In the genomic region with DNA sequence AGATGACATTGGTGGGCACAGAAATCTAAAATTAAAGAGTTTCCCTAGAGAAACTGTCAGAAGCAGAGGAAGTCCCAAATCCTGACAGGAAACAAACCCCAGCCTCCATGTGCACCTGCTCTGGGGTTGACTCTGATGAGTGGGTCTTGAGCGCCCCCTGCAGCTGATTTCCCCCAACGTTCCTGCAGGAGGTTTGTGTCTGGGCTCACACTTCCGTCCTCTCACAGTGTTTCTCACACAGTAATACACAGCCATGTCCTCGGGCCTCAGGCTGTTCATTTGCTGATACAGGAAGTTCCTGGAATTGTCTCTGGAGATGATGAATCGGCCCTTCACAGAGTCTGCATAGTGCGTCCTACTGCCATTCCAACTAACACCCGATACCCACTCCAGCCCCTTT, we compare ENCODE assay signal across 8 cellular contexts.
A peak's percentile ranks its signal among the peaks of the same experiment; 100 is the strongest.
DNase-seq lines count a peak whose midpoint lies in the region; ATAC-seq and TF ChIP-seq lines count a peak whose summit lies in the region.
"Not testable (repeated sequence)": the region's sequence is repeated elsewhere in the genome, so short reads cannot be mapped to it uniquely, and the experiment has no call there.

No MANE protein-coding gene starts in this region.

- CTCF ChIA-PET in CD8-positive, alpha-beta memory T cell (lab: Charles Lee); SK-N-SH (lab: Yijun Ruan, JAX): not testable (repeated sequence)
- CTCF ChIA-PET in activated CD4-positive, alpha-beta memory T cell treated with anti-CD3 and anti-CD28 coated beads for 36 hours (lab: Charles Lee), result interaction anchor here (0.9 kb wide), 1 partner anchor 33 kb away, joined by 3 read pairs; no protein-coding TSS in a partner anchor

- H3K9me2 ChIP-seq in SK-N-SH, result not testable (repeated sequence)

- not testable (repeated sequence) for H3K9me3 ChIP-seq in CD8-positive, alpha-beta memory T cell (ENCODE audit: low read length); SK-N-SH

- POLR2A ChIA-PET in CD8-positive, alpha-beta memory T cell (lab: Charles Lee); SK-N-SH (lab: Yijun Ruan, JAX); activated CD4-positive, alpha-beta memory T cell treated with anti-CD3 and anti-CD28 coated beads for 36 hours (lab: Charles Lee): not testable (repeated sequence)

- H3K27me3 ChIP-seq in CD8-positive, alpha-beta memory T cell (ENCODE audit: insufficient read depth, low read length, poor library complexity, severe bottlenecking), result peaks cover 20% of the 10 kb centered on the region
- H3K27me3 ChIP-seq in SK-N-SH (ENCODE audit: insufficient read depth), result peaks cover 38% of the 10 kb centered on the region; the same call in 1 of the 2 replicates

- not testable (repeated sequence) for H2AFZ ChIP-seq in SK-N-SH (ENCODE audit: low read depth)

- peak overlapping the region in 1 of 8 donors; percentile 21 for H3K27ac Mint-ChIP-seq in CD8-positive, alpha-beta memory T cell
- not testable (repeated sequence) for H3K27ac Mint-ChIP-seq in activated CD4-positive, alpha-beta memory T cell treated with anti-CD3 and anti-CD28 coated beads for 36 hours; activated T-helper 2 cell treated with anti-CD3 and anti-CD28 coated beads, Interferon-gamma antibody, Interleukin-2, Interleukin-4, amounts not matched to agents 10 μg/mL and 5 μg/mL and 100 μg/mL, durations not matched to agents 14 hours and 24 hours and 36 hours; effector memory CD8-positive, alpha-beta T cell; stimulated activated naive B cell treated with anti-CD40 and anti-IgM and Interleukin-4, amounts not matched to agents 10 μg/mL and 1 μg/mL and 100 μg/mL, for 72 hours

- H3K36me3 Mint-ChIP-seq in CD8-positive, alpha-beta memory T cell; activated CD4-positive, alpha-beta memory T cell treated with anti-CD3 and anti-CD28 coated beads for 36 hours; activated T-helper 2 cell treated with anti-CD3 and anti-CD28 coated beads, Interferon-gamma antibody, Interleukin-2, Interleukin-4, amounts not matched to agents 10 μg/mL and 5 μg/mL and 100 μg/mL, durations not matched to agents 14 hours and 24 hours and 36 hours (ENCODE audit: low read depth); effector memory CD8-positive, alpha-beta T cell (ENCODE audit: insufficient read depth); stimulated activated naive B cell treated with anti-CD40 and anti-IgM and Interleukin-4, amounts not matched to agents 10 μg/mL and 1 μg/mL and 100 μg/mL, for 72 hours: not testable (repeated sequence)

- WGBS in SK-N-SH (ENCODE audit: low lambda C conversion rate), result 2% methylated on average over 6 of the region's 7 CpGs

- not testable (repeated sequence) for H4K20me1 ChIP-seq in SK-N-SH (ENCODE audit: insufficient read depth)

- ATAC-seq in effector memory CD8-positive, alpha-beta T cell (replicated peaks); stimulated activated naive B cell treated with anti-CD40 and anti-IgM and Interleukin-4, amounts not matched to agents 10 μg/mL and 1 μg/mL and 100 μg/mL, for 72 hours (replicated peaks): not testable (repeated sequence)

- H3K27me3 Mint-ChIP-seq in CD8-positive, alpha-beta memory T cell, result peaks cover 39 to 82% of the 10 kb centered on the region in 2 donors
- peaks cover 38% of the 10 kb centered on the region for H3K27me3 Mint-ChIP-seq in activated CD4-positive, alpha-beta memory T cell treated with anti-CD3 and anti-CD28 coated beads for 36 hours
- H3K27me3 Mint-ChIP-seq in activated T-helper 2 cell treated with anti-CD3 and anti-CD28 coated beads, Interferon-gamma antibody, Interleukin-2, Interleukin-4, amounts not matched to agents 10 μg/mL and 5 μg/mL and 100 μg/mL, durations not matched to agents 14 hours and 24 hours and 36 hours (ENCODE audit: low read depth), result peaks cover 47% of the 10 kb centered on the region
- H3K27me3 Mint-ChIP-seq in effector memory CD8-positive, alpha-beta T cell, result peaks cover 20 to 93% of the 10 kb centered on the region in 2 donors
- not testable (repeated sequence) for H3K27me3 Mint-ChIP-seq in stimulated activated naive B cell treated with anti-CD40 and anti-IgM and Interleukin-4, amounts not matched to agents 10 μg/mL and 1 μg/mL and 100 μg/mL, for 72 hours

- H3K4me1 Mint-ChIP-seq in CD8-positive, alpha-beta memory T cell, result peaks cover 9 to 12% (median 12%) of the 10 kb centered on the region in 3 donors
- H3K4me1 Mint-ChIP-seq in activated CD4-positive, alpha-beta memory T cell treated with anti-CD3 and anti-CD28 coated beads for 36 hours (ENCODE audit: low read depth), result peaks cover 21% of the 10 kb centered on the region
- H3K4me1 Mint-ChIP-seq in activated T-helper 2 cell treated with anti-CD3 and anti-CD28 coated beads, Interferon-gamma antibody, Interleukin-2, Interleukin-4, amounts not matched to agents 10 μg/mL and 5 μg/mL and 100 μg/mL, durations not matched to agents 14 hours and 24 hours and 36 hours (ENCODE audit: low read depth), result peaks cover 24% of the 10 kb centered on the region
- H3K4me1 Mint-ChIP-seq in effector memory CD8-positive, alpha-beta T cell (ENCODE audit: low read depth in 2 of 2); stimulated activated naive B cell treated with anti-CD40 and anti-IgM and Interleukin-4, amounts not matched to agents 10 μg/mL and 1 μg/mL and 100 μg/mL, for 72 hours: not testable (repeated sequence)

- H3K4me3 Mint-ChIP-seq in CD8-positive, alpha-beta memory T cell; activated CD4-positive, alpha-beta memory T cell treated with anti-CD3 and anti-CD28 coated beads for 36 hours; activated T-helper 2 cell treated with anti-CD3 and anti-CD28 coated beads, Interferon-gamma antibody, Interleukin-2, Interleukin-4, amounts not matched to agents 10 μg/mL and 5 μg/mL and 100 μg/mL, durations not matched to agents 14 hours and 24 hours and 36 hours (ENCODE audit: low read depth); effector memory CD8-positive, alpha-beta T cell; stimulated activated naive B cell treated with anti-CD40 and anti-IgM and Interleukin-4, amounts not matched to agents 10 μg/mL and 1 μg/mL and 100 μg/mL, for 72 hours: not testable (repeated sequence)

- not testable (repeated sequence) for H3K9ac ChIP-seq in SK-N-SH

- intact Hi-C loops in activated CD4-positive, alpha-beta memory T cell treated with anti-CD3 and anti-CD28 coated beads for 36 hours (cut with micrococcal nuclease); activated T-helper 2 cell treated with anti-CD3 and anti-CD28 coated beads, Interferon-gamma antibody, Interleukin-2, Interleukin-4, amounts not matched to agents 10 μg/mL and 5 μg/mL and 100 μg/mL, durations not matched to agents 14 hours and 24 hours and 36 hours (cut with micrococcal nuclease): not testable (repeated sequence)

- H3K4me3 ChIP-seq in CD8-positive, alpha-beta memory T cell (ENCODE audit: low read length); SK-N-SH (ENCODE audit: low read depth in 2 of 2, low read length in 1 of 2): not testable (repeated sequence)

- H3K4me2 ChIP-seq in SK-N-SH, result not testable (repeated sequence)

- TF ChIP-seq CTCF in SK-N-SH (IDR thresholded peaks at IDR 0.05), result peak; percentile 29; the same call in 1 of the 2 replicates

- not testable (repeated sequence) for H3K4me1 ChIP-seq in CD8-positive, alpha-beta memory T cell (ENCODE audit: insufficient read depth, low read length); SK-N-SH (ENCODE audit: control insufficient read depth in 1 of 2, insufficient read depth in 2 of 2, low read depth in 1 of 2, low read length in 1 of 2)

- H3K36me3 ChIP-seq in CD8-positive, alpha-beta memory T cell (ENCODE audit: insufficient read depth, low read length); SK-N-SH (replicated peaks in 1 of 2; ENCODE audit: control insufficient read depth in 1 of 2, insufficient read depth in 2 of 2, low read length in 1 of 2): not testable (repeated sequence)

- in situ Hi-C loops in KBM-7 (cut with MboI; ENCODE audit: low pct_unique_long_range_greater_than_20kb, low sequenced_read_pairs), result not testable (repeated sequence)

- peak; percentile 41 to 69 (median 51) for DNase-seq in CD8-positive, alpha-beta memory T cell
- peak; percentile 20 for DNase-seq in KBM-7
- DNase-seq in SK-N-SH, result not testable (repeated sequence)
- DNase-seq in activated CD4-positive, alpha-beta memory T cell treated with anti-CD3 and anti-CD28 coated beads for 36 hours, result peak; percentile 83
- DNase-seq in activated T-helper 2 cell treated with anti-CD3 and anti-CD28 coated beads, Interferon-gamma antibody, Interleukin-2, Interleukin-4, amounts not matched to agents 10 μg/mL and 5 μg/mL and 100 μg/mL, durations not matched to agents 14 hours and 24 hours and 36 hours (ENCODE audit: low spot score), result peak; percentile 49
- peak; percentile 51 to 59 (median 58) for DNase-seq in effector memory CD8-positive, alpha-beta T cell
- peak; percentile 70 for DNase-seq in stimulated activated CD4-positive, alpha-beta T cell treated with anti-CD3 and anti-CD28 coated beads, Interleukin-4, amount 100 ng/mL, for 24 hours
- peak; percentile 9 for DNase-seq in stimulated activated naive B cell treated with anti-CD40 and anti-IgM and Interleukin-4, amounts not matched to agents 10 μg/mL and 1 μg/mL and 100 μg/mL, for 72 hours

- not testable (repeated sequence) for H3K27ac ChIP-seq in CD8-positive, alpha-beta memory T cell (ENCODE audit: low read depth, low read length); SK-N-SH (ENCODE audit: low read depth in 2 of 2, low read length in 1 of 2)

- H3K9me3 Mint-ChIP-seq in CD8-positive, alpha-beta memory T cell; activated CD4-positive, alpha-beta memory T cell treated with anti-CD3 and anti-CD28 coated beads for 36 hours; activated T-helper 2 cell treated with anti-CD3 and anti-CD28 coated beads, Interferon-gamma antibody, Interleukin-2, Interleukin-4, amounts not matched to agents 10 μg/mL and 5 μg/mL and 100 μg/mL, durations not matched to agents 14 hours and 24 hours and 36 hours; effector memory CD8-positive, alpha-beta T cell; stimulated activated naive B cell treated with anti-CD40 and anti-IgM and Interleukin-4, amounts not matched to agents 10 μg/mL and 1 μg/mL and 100 μg/mL, for 72 hours: not testable (repeated sequence)

- not testable (repeated sequence) for H3K79me2 ChIP-seq in SK-N-SH (ENCODE audit: insufficient read depth)

- TF ChIP-seq RAD21 in SK-N-SH (IDR thresholded peaks at IDR 0.05; ENCODE audit: low read length), result not testable (repeated sequence)

- TF ChIP-seq EP300 in SK-N-SH (IDR thresholded peaks at IDR 0.05; ENCODE audit: borderline replicate concordance in 1 of 2, low read depth in 1 of 2, low read length in 1 of 2), result not testable (repeated sequence)

- not testable (repeated sequence) for H3F3A ChIP-seq in SK-N-SH (replicated peaks; ENCODE audit: insufficient read depth)
